In the genomic region with DNA sequence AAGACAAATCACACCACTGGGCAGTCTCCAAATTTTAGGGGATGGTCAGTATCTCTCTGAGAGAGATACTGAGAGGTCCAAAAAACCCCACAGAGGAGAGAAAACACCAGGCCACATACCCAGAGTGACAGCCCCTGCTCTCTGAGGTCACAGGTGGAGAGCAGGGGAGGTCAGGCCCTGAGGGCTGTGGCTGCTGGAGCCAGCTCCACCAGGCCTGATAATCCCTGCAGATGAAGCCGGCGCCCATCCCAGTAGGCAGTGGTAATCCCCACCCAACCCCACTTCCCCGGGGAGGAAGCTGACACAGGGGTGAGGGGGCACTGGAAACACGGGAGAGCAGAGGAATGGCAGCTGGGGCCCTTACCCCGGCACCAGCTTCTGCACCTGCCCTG, we compare ENCODE assay signal across 14 cellular contexts. TPM values are rescaled to one million over a fixed set of nuclear protein-coding genes. Genes with fewer than 3 reads are reported as not detected.
A peak's percentile ranks its signal among the peaks of the same experiment; 100 is the strongest.
DNase-seq lines count a peak whose midpoint lies in the region; ATAC-seq and TF ChIP-seq lines count a peak whose summit lies in the region.
"Had no signal": no experiment of that assay in that cellular context is flagged by ENCODE, and none has a peak within 500 bp of the region (broad histone marks: within the 10 kb centered on the region; RNA-seq: fewer than 3 reads in every experiment).

No MANE protein-coding gene starts in this region.

- H3K9me3 ChIP-seq in cardiac muscle cell (ENCODE audit: low read depth) (no peaks in the 10 kb centered on the region), mesodermal cell (ENCODE audit: control insufficient read depth, low read length) (peaks cover 4% of the 10 kb centered on the region), tibial nerve (no peaks in the 10 kb centered on the region), mucosa of descending colon (no peaks in the 10 kb centered on the region)
- H3K9me3 ChIP-seq: upper lobe of left lung had no signal

- DNase-seq in cardiac muscle cell (ENCODE audit: low read depth in 1 of 2, low spot score in 1 of 2) (no peak), Right ventricle myocardium superior (no peak), RWPE1 (ENCODE audit: low spot score) (no peak), tibial nerve (ENCODE audit: low spot score in 2 of 2) (no peak), AG08395 (ENCODE audit: low spot score) (no peak), mucosa of descending colon (no peak)
- DNase-seq in activated naive CD4-positive, alpha-beta T cell treated with anti-CD3 and anti-CD28 coated beads for 36 hours: no peak
- DNase-seq: activated CD8-positive, alpha-beta T cell treated with anti-CD3 and anti-CD28 coated beads, Interleukin-2, amount 10 ng/mL, durations not matched to agents 7 days and 5 days; activated naive CD4-positive, alpha-beta T cell treated with anti-CD3 and anti-CD28 coated beads, Interleukin-2, amount 50 U/mL, for 16 hours; PC-9; upper lobe of left lung had no signal

- no peak for TF ChIP-seq CTCF in cardiac muscle cell (IDR thresholded peaks at IDR 0.05; ENCODE audit: low read depth, low read length)
- TF ChIP-seq CTCF in RWPE1 (conservative IDR thresholded peaks at IDR 0.05; ENCODE audit: low read depth): no peak
- TF ChIP-seq CTCF in tibial nerve (IDR thresholded peaks at IDR 0.05): no peak
- no peak for TF ChIP-seq CTCF in mucosa of descending colon (IDR thresholded peaks at IDR 0.05)

- TF ChIP-seq POLR2A in tibial nerve (IDR thresholded peaks at IDR 0.05): no peak

- peaks cover 14% of the 10 kb centered on the region for H3K4me1 Mint-ChIP-seq in activated naive CD4-positive, alpha-beta T cell treated with anti-CD3 and anti-CD28 coated beads for 36 hours (ENCODE audit: low read depth)

- intact Hi-C loops in Right ventricle myocardium superior (cut with DNase I): no loop called here
- intact Hi-C loops in activated naive CD4-positive, alpha-beta T cell treated with anti-CD3 and anti-CD28 coated beads for 36 hours (cut with micrococcal nuclease): no loop called here
- intact Hi-C loops in mucosa of descending colon (cut with DNase I, micrococcal nuclease): no loop called here

- POLR2A ChIA-PET in RWPE1 (lab: Yijun Ruan, JAX; ENCODE audit: low non-redundant PET): no interaction called here

- CTCF ChIA-PET in RWPE1 (lab: Yijun Ruan, JAX): interaction anchor here (1.1 kb wide), 1 partner anchor 34 kb away, joined by 3 read pairs; no protein-coding TSS in a partner anchor
- CTCF ChIA-PET in activated naive CD4-positive, alpha-beta T cell treated with anti-CD3 and anti-CD28 coated beads for 36 hours (lab: Charles Lee): interaction anchor here (1.9 kb wide), 1 partner anchor 34 kb away, joined by 5 read pairs; no protein-coding TSS in a partner anchor

- H3K4me3 ChIP-seq in cardiac muscle cell (no peak overlapping the region), mesodermal cell (ENCODE audit: extremely low read depth, insufficient read depth, low read length, poor library complexity, severe bottlenecking) (no peak overlapping the region), tibial nerve (no peak overlapping the region), mucosa of descending colon (no peak overlapping the region)
- H3K4me3 ChIP-seq: PC-9, upper lobe of left lung had no signal

- no peaks in the 10 kb centered on the region for H3K36me3 Mint-ChIP-seq in activated naive CD4-positive, alpha-beta T cell treated with anti-CD3 and anti-CD28 coated beads for 36 hours (ENCODE audit: low read depth)

- ATAC-seq in Right ventricle myocardium superior (ENCODE audit: poor library complexity) (no peak), mucosa of descending colon (no peak)
- ATAC-seq: activated CD8-positive, alpha-beta T cell treated with anti-CD3 and anti-CD28 coated beads, Interleukin-2, amount 10 ng/mL, durations not matched to agents 7 days and 5 days had no signal

- H3K36me3 ChIP-seq in cardiac muscle cell (no peaks in the 10 kb centered on the region), mesodermal cell (ENCODE audit: control insufficient read depth, insufficient read depth, low read length) (no peaks in the 10 kb centered on the region), tibial nerve (no peaks in the 10 kb centered on the region), mucosa of descending colon (ENCODE audit: low read depth) (no peaks in the 10 kb centered on the region)
- H3K36me3 ChIP-seq: upper lobe of left lung had no signal

- no peak overlapping the region for H3K4me3 Mint-ChIP-seq in activated naive CD4-positive, alpha-beta T cell treated with anti-CD3 and anti-CD28 coated beads for 36 hours
- H3K4me3 Mint-ChIP-seq: activated CD8-positive, alpha-beta T cell treated with anti-CD3 and anti-CD28 coated beads, Interleukin-2, amount 10 ng/mL, durations not matched to agents 7 days and 5 days; central memory CD8-positive, alpha-beta T cell; T-helper 2 cell treated with Interferon-gamma antibody and Interleukin-4, amounts not matched to agents 5 μg/mL and 100 μg/mL, for 36 hours had no signal

- H3K4me1 ChIP-seq in cardiac muscle cell (ENCODE audit: low read depth) (peaks cover 14% of the 10 kb centered on the region), mesodermal cell (ENCODE audit: control insufficient read depth, insufficient read depth, low read length, poor library complexity, severe bottlenecking) (peaks cover 21% of the 10 kb centered on the region), tibial nerve (peaks cover 0 to 32% (median 17%) of the 10 kb centered on the region in 4 donors), mucosa of descending colon (ENCODE audit: low read depth) (peaks cover 30% of the 10 kb centered on the region)

- H3K27ac ChIP-seq in cardiac muscle cell: peak overlapping the region; percentile 79
- peak overlapping the region; percentile 81 for H3K27ac ChIP-seq in RWPE1
- peak overlapping the region; percentile 66 for H3K27ac ChIP-seq in mesodermal cell (ENCODE audit: low read depth, low read length, severe bottlenecking)
- peak overlapping the region in 3 of 4 donors; percentile 73 to 85 (median 85) for H3K27ac ChIP-seq in tibial nerve

- H3K27me3 Mint-ChIP-seq in activated naive CD4-positive, alpha-beta T cell treated with anti-CD3 and anti-CD28 coated beads for 36 hours (ENCODE audit: low read depth): peaks cover 6% of the 10 kb centered on the region
- H3K27me3 Mint-ChIP-seq: central memory CD8-positive, alpha-beta T cell had no signal

- no peak for TF ChIP-seq EP300 in tibial nerve (IDR thresholded peaks at IDR 0.05)

- H3K27me3 ChIP-seq in cardiac muscle cell (no peaks in the 10 kb centered on the region), tibial nerve (no peaks in the 10 kb centered on the region)
- H3K27me3 ChIP-seq: upper lobe of left lung had no signal

- H3K9me3 Mint-ChIP-seq in activated naive CD4-positive, alpha-beta T cell treated with anti-CD3 and anti-CD28 coated beads for 36 hours: no peaks in the 10 kb centered on the region
- H3K9me3 Mint-ChIP-seq: central memory CD8-positive, alpha-beta T cell; T-helper 2 cell treated with Interferon-gamma antibody and Interleukin-4, amounts not matched to agents 5 μg/mL and 100 μg/mL, for 36 hours had no signal

- 80 to 90% methylated on average over 3 to 4 of the region's 5 CpGs for WGBS in mesodermal cell (ENCODE audit: insufficient coverage in 2 of 2), 2 experiments
- WGBS in tibial nerve, 2 donors: 65 to 69% methylated on average over 5 of the region's 5 CpGs

- H3K27ac Mint-ChIP-seq in activated naive CD4-positive, alpha-beta T cell treated with anti-CD3 and anti-CD28 coated beads for 36 hours: no peak overlapping the region
- H3K27ac Mint-ChIP-seq: activated CD8-positive, alpha-beta T cell treated with anti-CD3 and anti-CD28 coated beads, Interleukin-2, amount 10 ng/mL, durations not matched to agents 7 days and 5 days; T-helper 2 cell treated with Interferon-gamma antibody and Interleukin-4, amounts not matched to agents 5 μg/mL and 100 μg/mL, for 36 hours had no signal

RNA-seq across cellular contexts. Expression of a gene that starts 31.2 kb away (rescaled TPM):
- total RNA-seq in cardiac muscle cell: 691 and 719 TPM in 2 replicates
- polyA plus RNA-seq in cardiac muscle cell: 1,163 and 1,525 TPM in 2 replicates
- 196 TPM for total RNA-seq in Right ventricle myocardium superior
- polyA plus RNA-seq in mesodermal cell (2013, experiment 1 of 2): 633 TPM
- polyA plus RNA-seq in mesodermal cell (2013, experiment 2 of 2): 649 TPM
- 100 to 1,000 TPM; 194 to 357 (median 229) TPM for total RNA-seq in tibial nerve
- total RNA-seq in activated naive CD4-positive, alpha-beta T cell treated with anti-CD3 and anti-CD28 coated beads for 36 hours: 100 to 1,000 TPM; 185 to 198 TPM
- total RNA-seq in mucosa of descending colon: 100 to 1,000 TPM; 131 to 154 (median 142) TPM

RNA-seq across cellular contexts. Expression of a gene that starts 38.5 kb away (rescaled TPM):
- total RNA-seq in cardiac muscle cell: 29.8 and 56.1 TPM in 2 replicates
- 8.1 and 26.0 TPM in 2 replicates for polyA plus RNA-seq in cardiac muscle cell
- total RNA-seq in Right ventricle myocardium superior: 3.4 TPM
- 59.4 TPM for polyA plus RNA-seq in mesodermal cell (2013, experiment 1 of 2)
- polyA plus RNA-seq in mesodermal cell (2013, experiment 2 of 2): 51.4 TPM
- total RNA-seq in tibial nerve: 1 to 10 TPM; 2.7 to 6.3 (median 4.2) TPM
- total RNA-seq in activated naive CD4-positive, alpha-beta T cell treated with anti-CD3 and anti-CD28 coated beads for 36 hours: 10 to 100 TPM in 1 of 2 experiments, 1 to 10 TPM in 1; 9.4 to 10.3 TPM
- 10 to 100 TPM; 12.6 to 32.1 (median 28.7) TPM for total RNA-seq in mucosa of descending colon
